In genomic region chr5:138611295-138612220, GRCh38 we compare ENCODE assay signal across 1 cellular context.
A peak's percentile ranks its signal among the peaks of the same experiment; 100 is the strongest.
TF ChIP-seq lines count a peak whose summit lies in the region.

No MANE protein-coding gene starts in this region.

TF ChIP-seq in neural cell, 6 proteins besides CTCF, POLR2A, EP300 and RAD21 (continued from another document):
- TF ChIP-seq REST (IDR thresholded peaks at IDR 0.05; ENCODE audit: borderline replicate concordance): peak; percentile 81
- peak; percentile 21 for TF ChIP-seq MXI1 (conservative IDR thresholded peaks at IDR 0.05; ENCODE audit: poor library complexity, severe bottlenecking)
- TF ChIP-seq TAF1 (IDR thresholded peaks at IDR 0.05; ENCODE audit: low read depth): peak; percentile 57
- no peak for TF ChIP-seq EZH2 (IDR thresholded peaks at IDR 0.05; ENCODE audit: borderline replicate concordance, insufficient read depth, low read length, poor library complexity, severe bottlenecking)
- peak; percentile 76 for TF ChIP-seq POLR2AphosphoS5 (IDR thresholded peaks at IDR 0.05)
